Comparison of ENCODE assay signal across 22 cellular contexts in genomic region chr11:116052603-116053537, GRCh38.
DNase-seq lines count a peak whose midpoint lies in the region; ATAC-seq and TF ChIP-seq lines count a peak whose summit lies in the region.
"Had no signal": no experiment of that assay in that cellular context is flagged by ENCODE, and none has a peak within 500 bp of the region (broad histone marks: within the 10 kb centered on the region; RNA-seq: fewer than 3 reads in every experiment).

No MANE protein-coding gene starts in this region.

- DNase-seq in NCI-H510A treated with DMSO at 0.1 percent for 48 hours (lab: John Stamatoyannopoulos, UW) (peak; percentile 54), NCI-H510A (lab: John Stamatoyannopoulos, UW) (no peak), NCI-H69 (lab: John Stamatoyannopoulos, UW) (peak; percentile 72), cerebellar cortex (ENCODE audit: low spot score) (peak; percentile 25), trophoblast cell (no peak), iPS-NIHi11 (ENCODE audit: low spot score) (no peak), sigmoid colon (no peak)
- DNase-seq: activated CD4-positive, alpha-beta memory T cell treated with anti-CD3 and anti-CD28 coated beads, Interleukin-2, amount 10 ng/mL, durations not matched to agents 7 days and 5 days; activated CD4-positive, CD25-positive, alpha-beta regulatory T cell; adrenal gland; BE2C; Caco-2; cortex of kidney; GM23248; IMR-90; NCI-H1694; NCI-H446; T1000; upper lobe of left lung had no signal

- H3K9ac ChIP-seq in trophoblast cell (ENCODE audit: low read length): no peak overlapping the region
- H3K9ac ChIP-seq: GM23248 had no signal

- no peak overlapping the region for H2AFZ ChIP-seq in trophoblast cell (ENCODE audit: insufficient read depth, low read length, poor library complexity)
- H2AFZ ChIP-seq: GM23248 had no signal

- H3K23ac ChIP-seq in trophoblast cell (ENCODE audit: low read length): no peak overlapping the region

- peaks cover 10 to 12% of the 10 kb centered on the region in 2 experiments for H3K4me1 ChIP-seq in trophoblast cell (ENCODE audit: control insufficient read depth in 1 of 2, insufficient read depth in 2 of 2, low read length in 2 of 2)
- H3K4me1 ChIP-seq in sigmoid colon: peaks cover 0 to 3% (median 0%) of the 10 kb centered on the region in 4 donors
- H3K4me1 ChIP-seq: A549, adrenal gland, breast epithelium, Caco-2, upper lobe of left lung had no signal

- H3K4ac ChIP-seq in trophoblast cell (ENCODE audit: low read depth, low read length): no peak overlapping the region

- no peak for TF ChIP-seq CTCF in sigmoid colon (IDR thresholded peaks at IDR 0.05)

- H2BK5ac ChIP-seq in trophoblast cell (ENCODE audit: low read depth, low read length, poor library complexity): no peak overlapping the region

- peaks cover 6% of the 10 kb centered on the region for H3K79me1 ChIP-seq in trophoblast cell (ENCODE audit: low read length)

- peak overlapping the region; percentile 23 for H2BK12ac ChIP-seq in trophoblast cell (ENCODE audit: low read length)

- no peak for TF ChIP-seq POLR2A in sigmoid colon (IDR thresholded peaks at IDR 0.05)

- H3K14ac ChIP-seq in trophoblast cell (ENCODE audit: low read length): no peak overlapping the region

- peaks cover 2% of the 10 kb centered on the region for H3K79me2 ChIP-seq in trophoblast cell (ENCODE audit: control insufficient read depth, insufficient read depth, low read length, poor library complexity)

- H3K27ac ChIP-seq in trophoblast cell (ENCODE audit: low read depth, low read length) (no peak overlapping the region), sigmoid colon (no peak overlapping the region)
- H3K27ac ChIP-seq: A549, adrenal gland, breast epithelium, GM23248, upper lobe of left lung had no signal

- no peak overlapping the region for H4K8ac ChIP-seq in trophoblast cell (ENCODE audit: low read depth, low read length)

- H4K91ac ChIP-seq in trophoblast cell (ENCODE audit: low read depth, low read length): no peak overlapping the region

- no peaks in the 10 kb centered on the region for H3K9me3 ChIP-seq in trophoblast cell (ENCODE audit: insufficient read depth, low read depth, low read length)
- H3K9me3 ChIP-seq in sigmoid colon: no peaks in the 10 kb centered on the region
- H3K9me3 ChIP-seq: A549, adrenal gland, BE2C, breast epithelium, Caco-2, upper lobe of left lung had no signal

- no peak overlapping the region for H4K12ac ChIP-seq in trophoblast cell (ENCODE audit: low read depth, low read length)

- H3K36me3 ChIP-seq in trophoblast cell (ENCODE audit: control insufficient read depth in 1 of 2, insufficient read depth in 2 of 2, low read length in 2 of 2) (no peaks in the 10 kb centered on the region), sigmoid colon (no peaks in the 10 kb centered on the region)
- H3K36me3 ChIP-seq: adrenal gland, BE2C, breast epithelium, upper lobe of left lung had no signal

- H3K18ac ChIP-seq in trophoblast cell (ENCODE audit: low read length): no peak overlapping the region

- no peak overlapping the region for H3K4me3 ChIP-seq in trophoblast cell (ENCODE audit: low read depth, low read length)
- H3K4me3 ChIP-seq in sigmoid colon: no peak overlapping the region
- H3K4me3 ChIP-seq: A549, adrenal gland, breast epithelium, GM23248, upper lobe of left lung had no signal

- intact Hi-C loops in sigmoid colon (cut with DNase I): no loop called here

- no peak for TF ChIP-seq EP300 in sigmoid colon (IDR thresholded peaks at IDR 0.05)

- no peak for ATAC-seq in HG03378 (IDR thresholded peaks at IDR 0.05; ENCODE audit: unreplicated experiment)
- ATAC-seq: A549 had no signal

- no CpG with 5 or more reads among the region's 15 CpGs for WGBS in trophoblast cell (ENCODE audit: extremely low coverage, insufficient coverage, insufficient read length)
- 77 to 85% methylated on average over 15 of the region's 15 CpGs for WGBS in sigmoid colon, 2 donors

- H2AK5ac ChIP-seq in trophoblast cell (ENCODE audit: low read length): no peak overlapping the region

- no peak overlapping the region for H2BK120ac ChIP-seq in trophoblast cell (ENCODE audit: insufficient read depth, low read length, poor library complexity)

- H3K4me2 ChIP-seq in trophoblast cell (ENCODE audit: low read length): no peak overlapping the region
- H3K4me2 ChIP-seq: A549 had no signal

- no peaks in the 10 kb centered on the region for H3K27me3 ChIP-seq in trophoblast cell (ENCODE audit: insufficient read depth, low read length)
- peaks cover 0 to 9% (median 0%) of the 10 kb centered on the region in 3 donors for H3K27me3 ChIP-seq in sigmoid colon
- H3K27me3 ChIP-seq: adrenal gland, BE2C, breast epithelium, upper lobe of left lung had no signal

Comparison
In these comparisons a context has a peak if more than half of its experiments do, and no peak if none do; other contexts are left out.
1. DNase-seq: peak in NCI-H510A treated with DMSO at 0.1 percent for 48 hours (single experiment), NCI-H69 (single experiment) and cerebellar cortex (single experiment); none in NCI-H510A (single experiment), trophoblast cell (0 of 2), iPS-NIHi11 (single experiment) and sigmoid colon (single experiment).